Comparison of ENCODE assay signal across 25 cellular contexts in the genomic region with DNA sequence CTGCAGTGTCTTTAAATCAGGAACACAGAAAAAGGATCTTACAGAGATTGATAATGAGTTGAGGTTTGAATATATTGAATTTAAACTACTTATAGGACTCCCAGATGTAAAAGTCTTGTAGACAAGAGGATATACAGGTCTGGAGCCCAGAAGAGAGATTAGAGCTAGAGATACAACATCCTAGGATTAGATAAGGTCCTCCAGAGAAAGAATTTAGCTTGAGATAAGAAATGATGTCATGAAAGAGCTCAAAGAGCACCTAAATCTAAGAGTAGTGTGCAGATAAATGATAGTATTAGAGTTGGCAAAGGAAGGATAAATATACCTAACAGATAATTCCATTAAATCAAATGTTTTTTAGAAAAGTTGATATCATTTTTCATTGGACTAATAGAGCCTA. TPM values are rescaled to one million over a fixed set of nuclear protein-coding genes. Genes with fewer than 3 reads are reported as not detected.
DNase-seq lines count a peak whose midpoint lies in the region; ATAC-seq lines count a peak whose summit lies in the region.
"Had no signal": no experiment of that assay in that cellular context is flagged by ENCODE, and none has a peak within 500 bp of the region (broad histone marks: within the 10 kb centered on the region; RNA-seq: fewer than 3 reads in every experiment).

No MANE protein-coding gene starts in this region.

- H3K27me3 ChIP-seq in mesendoderm (ENCODE audit: insufficient read depth, low read length, poor library complexity) = no peaks in the 10 kb centered on the region
- H3K27me3 ChIP-seq in right cardiac atrium (ENCODE audit: control insufficient read depth, insufficient read depth) = no peaks in the 10 kb centered on the region
- H3K27me3 ChIP-seq: BLaER1 treated with 17β-estradiol and CSF1 and Interleukin-3, amounts not matched to agents 10 nM and 100 nM had no signal

- no peak overlapping the region for H3K4ac ChIP-seq in mesendoderm (ENCODE audit: low read depth, low read length)

- no peak overlapping the region for H3K4me3 Mint-ChIP-seq in activated T-cell treated with anti-CD3 and anti-CD28 coated beads, Interleukin-2, amount 50 U/mL, for 72 hours
- no peak overlapping the region for H3K4me3 Mint-ChIP-seq in activated T-cell treated with anti-CD3 and anti-CD28 coated beads, Interleukin-2, amount 50 U/mL, for 4 hours
- H3K4me3 Mint-ChIP-seq: B cell; CD4-positive, alpha-beta T cell; CD8-positive, alpha-beta T cell had no signal

- H3K9me3 Mint-ChIP-seq in activated T-cell treated with anti-CD3 and anti-CD28 coated beads, Interleukin-2, amount 50 U/mL, for 72 hours = peaks cover 10 to 12% of the 10 kb centered on the region in 2 donors
- peaks cover 23% of the 10 kb centered on the region for H3K9me3 Mint-ChIP-seq in activated T-cell treated with anti-CD3 and anti-CD28 coated beads, Interleukin-2, amount 50 U/mL, for 4 hours

- no peak overlapping the region for H2AK5ac ChIP-seq in mesendoderm (ENCODE audit: low read length)

- H2BK5ac ChIP-seq in mesendoderm (ENCODE audit: low read length) = no peak overlapping the region

- no peaks in the 10 kb centered on the region for H3K27me3 Mint-ChIP-seq in activated T-cell treated with anti-CD3 and anti-CD28 coated beads, Interleukin-2, amount 50 U/mL, for 72 hours (ENCODE audit: low read depth)
- H3K27me3 Mint-ChIP-seq in activated T-cell treated with anti-CD3 and anti-CD28 coated beads, Interleukin-2, amount 50 U/mL, for 4 hours (ENCODE audit: low read depth) = no peaks in the 10 kb centered on the region
- H3K27me3 Mint-ChIP-seq: B cell; CD4-positive, alpha-beta T cell had no signal

- no peak overlapping the region for H3K27ac ChIP-seq in mesendoderm (ENCODE audit: low read depth, low read length)
- H3K27ac ChIP-seq in right cardiac atrium (ENCODE audit: low read length) = no peak overlapping the region
- H3K27ac ChIP-seq: 22Rv1; A549; BLaER1 treated with 17β-estradiol and CSF1 and Interleukin-3, amounts not matched to agents 10 nM and 100 nM; C4-2B had no signal

- no peak overlapping the region for H3K56ac ChIP-seq in mesendoderm (ENCODE audit: low read length)

- intact Hi-C loops in right cardiac atrium (cut with DNase I) = no loop called here

- DNase-seq in activated T-cell treated with anti-CD3 and anti-CD28 coated beads, Interleukin-2, amount 50 U/mL, for 72 hours = no peak
- DNase-seq in activated T-cell treated with anti-CD3 and anti-CD28 coated beads, Interleukin-2, amount 50 U/mL, for 4 hours = no peak
- DNase-seq in NCI-H226 = peak; percentile 17
- DNase-seq in amniotic epithelial cell (ENCODE audit: low read depth) = peak; percentile 62
- peak; percentile 71 for DNase-seq in mesendoderm
- DNase-seq in LoVo (ENCODE audit: low spot score) = no peak
- no peak for DNase-seq in right cardiac atrium
- DNase-seq: AML-193; Caco-2; Calu3; CD4-positive, alpha-beta T cell; CD8-positive, alpha-beta T cell; DMS 273 treated with DMSO at 0.1 percent for 48 hours; DMS153; DMS53; DMS79; DND-41; EL; GDM1 had no signal

- ATAC-seq in activated T-cell treated with anti-CD3 and anti-CD28 coated beads, Interleukin-2, amount 50 U/mL, for 72 hours (replicated peaks in 1 of 2) = no peak
- no peak for ATAC-seq in activated T-cell treated with anti-CD3 and anti-CD28 coated beads, Interleukin-2, amount 50 U/mL, for 4 hours
- ATAC-seq in right cardiac atrium = no peak
- ATAC-seq: A549; CD8-positive, alpha-beta T cell; GM12878 had no signal

- no peak overlapping the region for H3K4me2 ChIP-seq in mesendoderm (ENCODE audit: low read length)
- H3K4me2 ChIP-seq: A549; BLaER1 treated with 17β-estradiol and CSF1 and Interleukin-3, amounts not matched to agents 10 nM and 100 nM had no signal

- H3K4me1 ChIP-seq in mesendoderm (ENCODE audit: control insufficient read depth, low read depth, low read length) = no peaks in the 10 kb centered on the region
- no peaks in the 10 kb centered on the region for H3K4me1 ChIP-seq in right cardiac atrium (ENCODE audit: control insufficient read depth, insufficient read depth, low read length)
- H3K4me1 ChIP-seq: A549 had no signal

- no peak overlapping the region for H4K5ac ChIP-seq in mesendoderm (ENCODE audit: low read length)

- no peak overlapping the region for H3K23ac ChIP-seq in mesendoderm (ENCODE audit: low read length)

- no peak overlapping the region for H3K9ac ChIP-seq in mesendoderm (ENCODE audit: low read length)
- H3K9ac ChIP-seq: BLaER1 treated with 17β-estradiol and CSF1 and Interleukin-3, amounts not matched to agents 10 nM and 100 nM had no signal

- H3K79me2 ChIP-seq in mesendoderm (ENCODE audit: control insufficient read depth, insufficient read depth, low read length) = no peaks in the 10 kb centered on the region

- peak overlapping the region; percentile 42 for H3K27ac Mint-ChIP-seq in activated T-cell treated with anti-CD3 and anti-CD28 coated beads, Interleukin-2, amount 50 U/mL, for 72 hours
- H3K27ac Mint-ChIP-seq: B cell; CD4-positive, alpha-beta T cell; CD8-positive, alpha-beta T cell had no signal

- no peaks in the 10 kb centered on the region for H3K9me3 ChIP-seq in right cardiac atrium (ENCODE audit: control insufficient read depth, low read length)
- H3K9me3 ChIP-seq: A549 had no signal

- no peak overlapping the region for H2BK15ac ChIP-seq in mesendoderm (replicated peaks; ENCODE audit: low read depth)

- no peaks in the 10 kb centered on the region for H3K36me3 ChIP-seq in mesendoderm (ENCODE audit: control insufficient read depth, insufficient read depth, low read length)

- H2BK120ac ChIP-seq in mesendoderm (ENCODE audit: low read depth, low read length) = no peak overlapping the region

- peaks cover 11% of the 10 kb centered on the region for H3K4me1 Mint-ChIP-seq in activated T-cell treated with anti-CD3 and anti-CD28 coated beads, Interleukin-2, amount 50 U/mL, for 72 hours (ENCODE audit: low read depth)
- H3K4me1 Mint-ChIP-seq in activated T-cell treated with anti-CD3 and anti-CD28 coated beads, Interleukin-2, amount 50 U/mL, for 4 hours (ENCODE audit: low read depth) = peaks cover 4% of the 10 kb centered on the region

- H3K36me3 Mint-ChIP-seq in activated T-cell treated with anti-CD3 and anti-CD28 coated beads, Interleukin-2, amount 50 U/mL, for 72 hours (ENCODE audit: insufficient read depth in 2 of 2) = peaks cover 16 to 36% of the 10 kb centered on the region in 2 donors
- H3K36me3 Mint-ChIP-seq in activated T-cell treated with anti-CD3 and anti-CD28 coated beads, Interleukin-2, amount 50 U/mL, for 4 hours (ENCODE audit: insufficient read depth) = peaks cover 18% of the 10 kb centered on the region

- H3K4me3 ChIP-seq in mesendoderm (ENCODE audit: low read length) = no peak overlapping the region
- H3K4me3 ChIP-seq in right cardiac atrium (ENCODE audit: low read length) = no peak overlapping the region
- H3K4me3 ChIP-seq: A549; BLaER1 treated with 17β-estradiol and CSF1 and Interleukin-3, amounts not matched to agents 10 nM and 100 nM; GM12878 had no signal

- no peaks in the 10 kb centered on the region for H3K79me1 ChIP-seq in mesendoderm (ENCODE audit: low read length)

- no peak overlapping the region for H4K8ac ChIP-seq in mesendoderm (ENCODE audit: low read depth, low read length)

- no peak overlapping the region for H3K18ac ChIP-seq in mesendoderm (ENCODE audit: low read length)

RNA-seq across cellular contexts. Expression of a gene that starts 23.9 kb away (rescaled TPM):
- total RNA-seq in activated T-cell treated with anti-CD3 and anti-CD28 coated beads, Interleukin-2, amount 50 U/mL, for 72 hours = 10 to 100 TPM; 11.6 to 13.6 TPM
- 1 to 10 TPM; 6.5 to 7.1 (median 6.7) TPM for total RNA-seq in activated T-cell treated with anti-CD3 and anti-CD28 coated beads, Interleukin-2, amount 50 U/mL, for 4 hours
- polyA plus RNA-seq in mesendoderm (2013, experiment 1 of 2) = 2.8 TPM
- polyA plus RNA-seq in mesendoderm (2013, experiment 2 of 2) = 2.4 TPM
- 10 to 100 TPM; 35.0 to 42.3 (median 39.5) TPM for total RNA-seq in right cardiac atrium
- 13.7 TPM for polyA plus RNA-seq in right cardiac atrium

Comparison
In these comparisons a context has a peak if more than half of its experiments do, and no peak if none do; other contexts are left out.
1. DNase-seq: peak in NCI-H226 (single experiment), amniotic epithelial cell (single experiment) and mesendoderm (single experiment); none in activated T-cell treated with anti-CD3 and anti-CD28 coated beads, Interleukin-2, amount 50 U/mL, for 72 hours (0 of 2), activated T-cell treated with anti-CD3 and anti-CD28 coated beads, Interleukin-2, amount 50 U/mL, for 4 hours (single experiment), LoVo (single experiment) and right cardiac atrium (0 of 3).